ENCODE assay signal across 8 cellular contexts in genomic region chr21:29513535-29513934, GRCh38.
"Had no signal": no experiment of that assay in that cellular context is flagged by ENCODE, and none has a peak within 500 bp of the region (broad histone marks: within the 10 kb centered on the region; RNA-seq: fewer than 3 reads in every experiment).

No MANE protein-coding gene starts in this region.

- FAIRE-seq: G401.6, GM12878, GM12891, GM12892, GM18507, GM19239 had no signal

- ATAC-seq: GM12878 had no signal

- H3K4me3 ChIP-seq: GM12878 had no signal

- DNase-seq: GDM1, GF-D8 had no signal
